ENCODE assay signal across 16 cellular contexts in the genomic region with DNA sequence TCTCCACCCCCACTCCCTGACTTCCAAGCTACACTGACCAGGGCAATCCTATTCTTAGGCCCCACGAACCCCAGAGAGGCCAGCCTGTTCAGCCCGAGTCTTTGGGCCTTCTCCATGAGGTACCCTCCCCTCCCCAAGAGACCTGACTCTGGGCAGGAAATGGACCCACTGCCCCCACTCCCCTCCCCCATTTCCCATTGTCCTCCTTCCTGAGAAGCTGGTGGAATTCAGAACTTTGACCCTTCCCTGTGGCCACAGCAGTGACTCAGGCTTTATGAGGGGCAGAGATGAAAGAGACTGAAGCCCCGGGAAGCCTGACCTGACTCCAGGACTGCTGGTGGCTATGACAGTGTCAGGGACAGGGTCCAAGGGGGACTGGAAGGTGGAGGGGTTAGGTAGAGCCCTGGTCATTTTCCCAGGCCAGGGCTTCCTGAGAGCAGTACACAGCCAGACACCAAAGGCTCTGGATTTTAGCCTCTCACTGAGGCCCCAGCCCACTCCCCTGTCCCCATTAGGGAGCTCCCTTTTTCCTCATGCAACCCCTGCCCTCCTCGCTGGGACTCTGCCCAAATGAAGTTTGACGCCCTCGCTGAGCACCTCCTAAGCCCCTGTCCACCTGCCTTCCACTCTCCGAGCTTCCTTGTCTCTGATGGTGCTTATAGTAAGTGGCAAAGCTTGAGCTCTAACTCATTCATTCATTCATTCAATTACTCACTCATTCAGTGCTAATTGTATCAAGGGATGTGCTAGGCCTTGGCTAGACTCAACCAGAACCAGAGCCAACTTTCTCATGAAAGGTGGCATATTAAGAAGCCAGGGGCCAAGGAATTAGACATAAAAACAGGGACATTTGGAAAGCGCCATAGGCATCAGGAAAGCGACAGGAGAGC. TPM values are rescaled to one million over a fixed set of nuclear protein-coding genes. Genes with fewer than 3 reads are reported as not detected.
DNase-seq lines count a peak whose midpoint lies in the region; ATAC-seq, FAIRE-seq and TF ChIP-seq lines count a peak whose summit lies in the region.
"Had no signal": no experiment of that assay in that cellular context is flagged by ENCODE, and none has a peak within 500 bp of the region (broad histone marks: within the 10 kb centered on the region; RNA-seq: fewer than 3 reads in every experiment).

No MANE protein-coding gene starts in this region.

- no peak for TF ChIP-seq EP300 in H1 (IDR thresholded peaks at IDR 0.05; ENCODE audit: borderline replicate concordance in 1 of 2, low read depth in 2 of 2, low read length in 2 of 2)

- no peak overlapping the region for H2BK120ac ChIP-seq in H1 (replicated peaks; ENCODE audit: low read depth, low read length)

- no peak for ATAC-seq in HG02981 (IDR thresholded peaks at IDR 0.05; ENCODE audit: unreplicated experiment)
- ATAC-seq: left ventricle myocardium superior, right cardiac atrium had no signal

- H4K91ac ChIP-seq in H1 (replicated peaks; ENCODE audit: insufficient read length, low read length), result peak overlapping the region; percentile 22

- H3K27me3 ChIP-seq in ACC112 (ENCODE audit: insufficient read depth, low read length), result no peaks in the 10 kb centered on the region
- H3K27me3 ChIP-seq in H1 (replicated peaks in 1 of 4; ENCODE audit: control insufficient read depth in 3 of 4, extremely low read depth in 1 of 4, insufficient read depth in 3 of 4, low read length in 3 of 4), result no peaks in the 10 kb centered on the region

- H3K9me3 ChIP-seq in H1 (ENCODE audit: insufficient read depth in 2 of 2, low read depth in 1 of 2, low read length in 1 of 2), result no peaks in the 10 kb centered on the region
- H3K9me3 ChIP-seq: tibial artery had no signal

- H2BK15ac ChIP-seq in H1 (ENCODE audit: low read length), result no peak overlapping the region

- H2AFZ ChIP-seq in ACC112 (ENCODE audit: low read length, unreplicated experiment), result no peak overlapping the region
- H2AFZ ChIP-seq in H1 (ENCODE audit: low read length), result no peak overlapping the region

- H3K27ac ChIP-seq in ACC112 (ENCODE audit: low read depth, low read length), result peak overlapping the region; percentile 33; the same call in 1 of the 2 replicates
- peak overlapping the region; percentile 3; the same call in 1 of the 2 replicates for H3K27ac ChIP-seq in H1 (ENCODE audit: low read depth, low read length)
- H3K27ac ChIP-seq: tibial artery had no signal

- no peak for TF ChIP-seq RAD21 in H1 (IDR thresholded peaks at IDR 0.05 in 1 of 2, conservative IDR thresholded peaks at IDR 0.05 in 1 of 2; ENCODE audit: low read depth in 2 of 2, low read length in 2 of 2)

- H3K36me3 ChIP-seq in ACC112 (ENCODE audit: insufficient read depth, low read length) (no peaks in the 10 kb centered on the region), H1 (ENCODE audit: control insufficient read depth in 2 of 4, insufficient read depth in 4 of 4, low read length in 3 of 4) (no peaks in the 10 kb centered on the region)
- H3K36me3 ChIP-seq: tibial artery had no signal

- H2BK20ac ChIP-seq in H1 (ENCODE audit: low read length), result 0 out of 2 replicates have a peak overlapping the region, but pooled peaks have one; percentile 41

- TF ChIP-seq POLR2A in H1 (IDR thresholded peaks at IDR 0.05; ENCODE audit: control extremely low read depth in 1 of 2, low read depth in 2 of 2, low read length in 2 of 2) (no peak), lower leg skin (IDR thresholded peaks at IDR 0.05) (no peak)

- H3K27me3 Mint-ChIP-seq in osteocyte (ENCODE audit: unreplicated experiment), result peaks cover 5% of the 10 kb centered on the region

- TF ChIP-seq CTCF in H1 (IDR thresholded peaks at IDR 0.05; ENCODE audit: control extremely low read depth in 1 of 3, insufficient read depth in 1 of 3, low read depth in 1 of 3, low read length in 3 of 3) (no peak), osteocyte (IDR thresholded peaks at IDR 0.05) (no peak), lower leg skin (IDR thresholded peaks at IDR 0.05) (no peak)

- CTCF ChIA-PET in H1 (lab: Charles Lee; ENCODE audit: partially characterized antibody), result interaction anchor here (0.8 to 6.6 kb wide), 12 partner anchors 8 to 438 kb away, joined by 3 to 52 read pairs (median 4); a partner anchor contains a TSS

- peaks cover 0 to 1% of the 10 kb centered on the region in 2 experiments for H4K20me1 ChIP-seq in H1 (replicated peaks in 1 of 2; ENCODE audit: control insufficient read depth in 1 of 2, insufficient read depth in 2 of 2, low read length in 2 of 2)

- peak overlapping the region; percentile 36 for H2BK5ac ChIP-seq in H1 (ENCODE audit: low read depth, low read length)

- H3K9ac ChIP-seq in H1 (replicated peaks in 1 of 4; ENCODE audit: extremely low read depth in 1 of 4, low read depth in 3 of 4, low read length in 3 of 4), result no peak overlapping the region; a peak in 1 of 7 replicates

- intact Hi-C loops in lower leg skin (cut with DNase I; ENCODE audit: low total_unique reads), result no loop called here

- no peak overlapping the region for H3K56ac ChIP-seq in H1 (replicated peaks; ENCODE audit: insufficient read length, low read depth, low read length)

- peaks cover 1% of the 10 kb centered on the region for H3K4me1 Mint-ChIP-seq in osteocyte (ENCODE audit: unreplicated experiment)

- H3K23me2 ChIP-seq in H1 (ENCODE audit: low read depth, low read length), result no peaks in the 10 kb centered on the region

- H3K79me2 ChIP-seq in ACC112 (ENCODE audit: control insufficient read depth, insufficient read depth, low read length, unreplicated experiment) (no peaks in the 10 kb centered on the region), H1 (ENCODE audit: control insufficient read depth in 1 of 2, insufficient read depth in 2 of 2, low read length in 2 of 2) (no peaks in the 10 kb centered on the region)

- H3K4me1 ChIP-seq in ACC112 (ENCODE audit: control insufficient read depth, insufficient read depth, low read length, unreplicated experiment) (peaks cover 20% of the 10 kb centered on the region), H1 (replicated peaks in 1 of 4; ENCODE audit: control insufficient read depth in 3 of 4, insufficient read depth in 4 of 4, low read length in 3 of 4) (peaks cover 5 to 24% (median 9%) of the 10 kb centered on the region in 4 experiments)
- H3K4me1 ChIP-seq: tibial artery had no signal

- peak overlapping the region; percentile 26 to 35; a peak in 3 of 4 replicates for H3K4me2 ChIP-seq in H1 (ENCODE audit: insufficient read depth in 1 of 2, low read depth in 2 of 2, low read length in 2 of 2)

- H3K4me3 Mint-ChIP-seq in osteocyte (ENCODE audit: unreplicated experiment), result no peak overlapping the region

- POLR2A ChIA-PET in H1 (lab: Charles Lee; ENCODE audit: partially characterized antibody), result interaction anchor here (0.7 to 6.3 kb wide), 14 partner anchors 9 to 125 kb away, joined by 3 to 44 read pairs (median 4); a partner anchor contains a TSS

- H3K4me3 ChIP-seq in ACC112 (ENCODE audit: low read depth, low read length) (no peak overlapping the region), H1 (ENCODE audit: extremely low read depth in 1 of 4, insufficient read depth in 2 of 4, low read depth in 3 of 4, low read length in 4 of 4) (no peak overlapping the region), lower leg skin (ENCODE audit: low read depth, poor library complexity, severe bottlenecking) (no peak overlapping the region)
- H3K4me3 ChIP-seq: tibial artery had no signal

- no peak for FAIRE-seq in H1 (lab: Jason Lieb, UNC)

- H2BK12ac ChIP-seq in H1 (ENCODE audit: low read depth, low read length), result peak overlapping the region; percentile 88; the same call in 1 of the 2 replicates

- no peak overlapping the region for H3K27ac Mint-ChIP-seq in osteocyte (ENCODE audit: unreplicated experiment)

- peaks cover 2% of the 10 kb centered on the region; the same call in 1 of the 2 replicates for H3K79me1 ChIP-seq in H1 (ENCODE audit: low read depth, low read length)

- no peak overlapping the region for H3K23ac ChIP-seq in H1 (ENCODE audit: insufficient read length)

- no peak overlapping the region; the same call in 1 of the 2 replicates for H2AK5ac ChIP-seq in H1 (ENCODE audit: low read depth, low read length)

- peak overlapping the region; percentile 71; the same call in 1 of the 2 replicates for H3K18ac ChIP-seq in H1 (ENCODE audit: extremely low read depth, low read length)

- WGBS in H1 (ENCODE audit: extremely low coverage in 1 of 2, insufficient coverage in 1 of 2, insufficient read length in 1 of 2, insufficient replicate concordance in 2 of 2, low coverage in 1 of 2, low lambda C conversion rate in 2 of 2, missing lambda C conversion rate in 1 of 2), 2 experiments, result 78% methylated on average over 9 of the region's 9 CpGs; no CpG with 5 or more reads in 1 of the 2 experiments
- WGBS in lower leg skin, 2 donors, result 76 to 82% methylated on average over 9 of the region's 9 CpGs

- peak; percentile 72 for DNase-seq in HuH-7.5 (ENCODE audit: low spot score)
- no peak for DNase-seq in H1 (ENCODE audit: low read depth in 1 of 2, low spot score in 2 of 2)
- DNase-seq in lung microvascular endothelial cell (ENCODE audit: low read depth in 2 of 2), result peak; percentile 71 to 88
- no peak for DNase-seq in osteocyte (ENCODE audit: extremely low spot score, unreplicated experiment)
- no peak for DNase-seq in lower leg skin (ENCODE audit: low spot score in 2 of 2)
- no peak for DNase-seq in NAMALWA (ENCODE audit: low spot score)
- DNase-seq: activated CD4-positive, alpha-beta T cell treated with anti-CD3 and anti-CD28 coated beads, Interleukin-2, amount 50 U/mL, for 1 hour; activated gamma-delta T cell; DMS53; left ventricle myocardium superior; NCI-H1694; right cardiac atrium; tibial artery had no signal

- no peak overlapping the region for H3K14ac ChIP-seq in H1 (ENCODE audit: insufficient read length)

- no peak overlapping the region for H3K4ac ChIP-seq in H1 (replicated peaks; ENCODE audit: insufficient read length, low read depth, low read length)

- no peak overlapping the region for H4K5ac ChIP-seq in H1 (ENCODE audit: insufficient read length, low read depth, low read length)

- no peak overlapping the region for H4K8ac ChIP-seq in H1 (ENCODE audit: extremely low read depth, insufficient read depth, low read length)

- no peaks in the 10 kb centered on the region for H3K9me3 Mint-ChIP-seq in osteocyte (ENCODE audit: unreplicated experiment)

- no peaks in the 10 kb centered on the region for H3K36me3 Mint-ChIP-seq in osteocyte (ENCODE audit: unreplicated experiment)

RNA-seq across cellular contexts. Expression of a gene that starts 3.0 kb away (rescaled TPM):
- total RNA-seq in H1 (2021; fragmentation: NEBNext Ultra II Directional; extraction: Animal tissue kit (Norgen Biotek cat#: 25700)), result 17.0 and 22.2 TPM in 2 replicates
- 14.2 and 22.1 TPM in 2 replicates for polyA plus RNA-seq in H1 (2011; rRNA removed)
- polyA plus RNA-seq in H1 (2011; cell fraction: cytosol; rRNA removed), result 16.1 TPM
- 35.5 TPM for polyA plus RNA-seq in H1 (2011; cell fraction: nucleus; rRNA removed)
- polyA plus RNA-seq in H1 (2012, experiment 1 of 2), result 11.8 to 18.8 TPM (median 17.2 TPM) in 4 replicates
- 11.2 TPM for polyA plus RNA-seq in H1 (2012, experiment 2 of 2)
- polyA plus RNA-seq in H1 (2013, experiment 1 of 2), result 7.4 TPM
- polyA plus RNA-seq in H1 (2013, experiment 2 of 2), result 7.6 TPM
- 6.0 and 7.1 TPM in 2 replicates for polyA minus RNA-seq in H1 (2011; rRNA and poly(A)+ RNA removed)
- polyA minus RNA-seq in H1 (2011; cell fraction: cytosol; rRNA and poly(A)+ RNA removed), result 11.9 TPM
- polyA minus RNA-seq in H1 (2011; cell fraction: nucleus; rRNA and poly(A)+ RNA removed), result 11.7 TPM
- total RNA-seq in lung microvascular endothelial cell (0.44 TPM in 1 of 2 replicates, not detected in the other), osteocyte (not detected in 2 replicates), lower leg skin (100 to 1,000 TPM in 1 of 4 donors, 10 to 100 TPM in 3; 52.3 to 104 (median 56.9) TPM)
- total RNA-seq: cardiac septum, left ventricle myocardium superior, right cardiac atrium had no signal
- polyA plus RNA-seq: right cardiac atrium had no signal

RNA-seq across cellular contexts. Expression of a gene that starts 21.6 kb away (rescaled TPM):
- total RNA-seq in H1 (2021; fragmentation: NEBNext Ultra II Directional; extraction: Animal tissue kit (Norgen Biotek cat#: 25700)), result not detected in 2 replicates
- polyA plus RNA-seq in H1 (2011; rRNA removed), result not detected in 2 replicates
- polyA plus RNA-seq in H1 (2011; cell fraction: cytosol; rRNA removed), result not detected
- polyA plus RNA-seq in H1 (2011; cell fraction: nucleus; rRNA removed), result not detected
- not detected in 4 replicates for polyA plus RNA-seq in H1 (2012, experiment 1 of 2)
- not detected for polyA plus RNA-seq in H1 (2012, experiment 2 of 2)
- not detected for polyA plus RNA-seq in H1 (2013, experiment 1 of 2)
- not detected for polyA plus RNA-seq in H1 (2013, experiment 2 of 2)
- polyA minus RNA-seq in H1 (2011; rRNA and poly(A)+ RNA removed), result not detected in 2 replicates
- not detected for polyA minus RNA-seq in H1 (2011; cell fraction: cytosol; rRNA and poly(A)+ RNA removed)
- not detected for polyA minus RNA-seq in H1 (2011; cell fraction: nucleus; rRNA and poly(A)+ RNA removed)
- total RNA-seq in lung microvascular endothelial cell (not detected in 2 replicates), osteocyte (not detected in 2 replicates), lower leg skin (not detected)
- total RNA-seq: cardiac septum, left ventricle myocardium superior had no signal
- polyA plus RNA-seq: right cardiac atrium had no signal

RNA-seq across cellular contexts. Expression of a gene that starts 33.2 kb away (rescaled TPM):
- total RNA-seq in H1 (2021; fragmentation: NEBNext Ultra II Directional; extraction: Animal tissue kit (Norgen Biotek cat#: 25700)), result 2.4 TPM in 1 of 2 replicates, not detected in the other
- 2.7 and 3.1 TPM in 2 replicates for polyA plus RNA-seq in H1 (2011; rRNA removed)
- polyA plus RNA-seq in H1 (2011; cell fraction: cytosol; rRNA removed), result 3.6 TPM
- polyA plus RNA-seq in H1 (2011; cell fraction: nucleus; rRNA removed), result 2.0 TPM
- polyA plus RNA-seq in H1 (2012, experiment 1 of 2), result 1.9 to 5.6 TPM (median 3.4 TPM) in 4 replicates
- 11.0 TPM for polyA plus RNA-seq in H1 (2012, experiment 2 of 2)
- 9.0 TPM for polyA plus RNA-seq in H1 (2013, experiment 1 of 2)
- polyA plus RNA-seq in H1 (2013, experiment 2 of 2), result 8.5 TPM
- polyA minus RNA-seq in H1 (2011; rRNA and poly(A)+ RNA removed), result 0.59 and 2.0 TPM in 2 replicates
- not detected for polyA minus RNA-seq in H1 (2011; cell fraction: cytosol; rRNA and poly(A)+ RNA removed)
- not detected for polyA minus RNA-seq in H1 (2011; cell fraction: nucleus; rRNA and poly(A)+ RNA removed)
- not detected in 2 replicates for total RNA-seq in lung microvascular endothelial cell
- not detected in 2 replicates for total RNA-seq in osteocyte
- total RNA-seq in lower leg skin, result 1 to 10 TPM in 3 of 4 donors, not detected in 1; 2.0 to 6.1 (median 3.5) TPM

RNA-seq across cellular contexts. Expression of a gene that starts 44.5 kb away (rescaled TPM):
- 6.1 and 6.3 TPM in 2 replicates for total RNA-seq in H1 (2021; fragmentation: NEBNext Ultra II Directional; extraction: Animal tissue kit (Norgen Biotek cat#: 25700))
- 10.4 and 14.8 TPM in 2 replicates for polyA plus RNA-seq in H1 (2011; rRNA removed)
- 15.3 TPM for polyA plus RNA-seq in H1 (2011; cell fraction: cytosol; rRNA removed)
- polyA plus RNA-seq in H1 (2011; cell fraction: nucleus; rRNA removed), result 42.2 TPM
- 9.8 to 12.4 TPM (median 11.7 TPM) in 4 replicates for polyA plus RNA-seq in H1 (2012, experiment 1 of 2)
- 10.1 TPM for polyA plus RNA-seq in H1 (2012, experiment 2 of 2)
- 6.9 TPM for polyA plus RNA-seq in H1 (2013, experiment 1 of 2)
- polyA plus RNA-seq in H1 (2013, experiment 2 of 2), result 6.1 TPM
- 7.2 and 7.3 TPM in 2 replicates for polyA minus RNA-seq in H1 (2011; rRNA and poly(A)+ RNA removed)
- 4.2 TPM for polyA minus RNA-seq in H1 (2011; cell fraction: cytosol; rRNA and poly(A)+ RNA removed)
- polyA minus RNA-seq in H1 (2011; cell fraction: nucleus; rRNA and poly(A)+ RNA removed), result 14.1 TPM
- 0.87 and 1.2 TPM in 2 replicates for total RNA-seq in lung microvascular endothelial cell
- 16.6 and 17.0 TPM in 2 replicates for total RNA-seq in osteocyte
- total RNA-seq in lower leg skin, result 1 to 10 TPM; 5.1 to 9.6 (median 5.8) TPM

RNA-seq across cellular contexts. Expression of a gene that starts 59.7 kb away (rescaled TPM):
- total RNA-seq in H1 (2021; fragmentation: NEBNext Ultra II Directional; extraction: Animal tissue kit (Norgen Biotek cat#: 25700)), result 1,467 and 1,486 TPM in 2 replicates
- 313 and 403 TPM in 2 replicates for polyA plus RNA-seq in H1 (2011; rRNA removed)
- polyA plus RNA-seq in H1 (2011; cell fraction: cytosol; rRNA removed), result 514 TPM
- polyA plus RNA-seq in H1 (2011; cell fraction: nucleus; rRNA removed), result 204 TPM
- 820 to 1,133 TPM (median 823 TPM) in 4 replicates for polyA plus RNA-seq in H1 (2012, experiment 1 of 2)
- 884 TPM for polyA plus RNA-seq in H1 (2012, experiment 2 of 2)
- polyA plus RNA-seq in H1 (2013, experiment 1 of 2), result 655 TPM
- 668 TPM for polyA plus RNA-seq in H1 (2013, experiment 2 of 2)
- 998 and 1,147 TPM in 2 replicates for polyA minus RNA-seq in H1 (2011; rRNA and poly(A)+ RNA removed)
- 878 TPM for polyA minus RNA-seq in H1 (2011; cell fraction: cytosol; rRNA and poly(A)+ RNA removed)
- polyA minus RNA-seq in H1 (2011; cell fraction: nucleus; rRNA and poly(A)+ RNA removed), result 369 TPM
- total RNA-seq in lung microvascular endothelial cell, result not detected in 2 replicates
- not detected in 2 replicates for total RNA-seq in osteocyte
- not detected for total RNA-seq in lower leg skin
- total RNA-seq: cardiac septum, left ventricle myocardium superior, right cardiac atrium had no signal
- polyA plus RNA-seq: right cardiac atrium had no signal

Comparison
In these comparisons a context has a peak if more than half of its experiments do, and no peak if none do; other contexts are left out.
1. DNase-seq: peak in HuH-7.5 (single experiment) and lung microvascular endothelial cell (2 of 2); none in H1 (0 of 2), osteocyte (single experiment), lower leg skin (0 of 2) and NAMALWA (single experiment).
2. RNA of a gene that starts 3.0 kb away (total RNA-seq): 52.3 to 104 TPM in lower leg skin and 17.0 to 22.2 TPM in H1; 0.44 TPM in lung microvascular endothelial cell and not detected in osteocyte; every median in the first group is over 10 times any median in the second.